ENCODE assay signal across 13 cellular contexts in the genomic region with DNA sequence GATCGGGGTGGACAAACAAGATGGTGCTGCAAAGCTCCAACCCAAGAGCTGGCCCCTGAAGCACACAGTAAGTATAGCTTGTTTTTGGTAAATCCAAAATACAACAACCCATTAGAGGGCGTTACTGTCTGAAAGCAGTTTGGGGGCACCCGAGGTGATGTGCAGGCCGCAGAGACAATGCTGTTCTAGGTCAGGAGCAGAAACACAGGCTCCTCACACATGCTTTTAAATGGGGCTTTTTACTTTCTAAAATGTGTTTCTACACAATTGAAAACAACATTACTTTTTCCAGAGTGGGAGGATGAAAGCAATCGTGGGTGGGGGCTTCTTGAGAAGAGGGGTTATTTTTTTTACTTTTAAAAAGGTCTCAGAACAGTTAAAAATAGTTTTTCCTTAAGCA.
DNase-seq lines count a peak whose midpoint lies in the region; ATAC-seq and TF ChIP-seq lines count a peak whose summit lies in the region.
"Had no signal": no experiment of that assay in that cellular context is flagged by ENCODE, and none has a peak within 500 bp of the region (broad histone marks: within the 10 kb centered on the region; RNA-seq: fewer than 3 reads in every experiment).

No MANE protein-coding gene starts in this region.

- H3K9me3 ChIP-seq in T-helper 17 cell (ENCODE audit: control insufficient read depth, low read length, poor library complexity, severe bottlenecking) (no peaks in the 10 kb centered on the region), left ventricle myocardium inferior (replicated peaks) (peaks cover 15% of the 10 kb centered on the region)
- H3K9me3 ChIP-seq: SJCRH30 had no signal

- intact Hi-C loops in activated T-helper 2 cell treated with anti-CD3 and anti-CD28 coated beads, Interferon-gamma antibody, Interleukin-2, Interleukin-4, amounts not matched to agents 10 μg/mL and 5 μg/mL and 100 μg/mL, durations not matched to agents 14 hours and 24 hours and 36 hours (cut with micrococcal nuclease), result loop anchor here (1.0 to 5.0 kb wide), 5 partner anchors 31 to 692 kb away; no protein-coding TSS in a partner anchor
- intact Hi-C loops in left ventricle myocardium inferior (cut with micrococcal nuclease), result no loop called here

- no peak overlapping the region for H3K4me3 ChIP-seq in left ventricle myocardium inferior
- H3K4me3 ChIP-seq: SJCRH30 had no signal

- H3K4me1 ChIP-seq in left ventricle myocardium inferior, result peaks cover 11% of the 10 kb centered on the region
- H3K4me1 ChIP-seq: SJCRH30 had no signal

- H3K9me3 Mint-ChIP-seq in activated T-helper 2 cell treated with anti-CD3 and anti-CD28 coated beads, Interferon-gamma antibody, Interleukin-2, Interleukin-4, amounts not matched to agents 10 μg/mL and 5 μg/mL and 100 μg/mL, durations not matched to agents 14 hours and 24 hours and 36 hours, result peaks cover 16% of the 10 kb centered on the region
- peaks cover 9% of the 10 kb centered on the region for H3K9me3 Mint-ChIP-seq in progenitor cell of endocrine pancreas (ENCODE audit: low read depth)

- H3K27me3 Mint-ChIP-seq in T-helper 17 cell (peaks cover 5% of the 10 kb centered on the region), progenitor cell of endocrine pancreas (no peaks in the 10 kb centered on the region)
- no peaks in the 10 kb centered on the region for H3K27me3 Mint-ChIP-seq in activated T-helper 2 cell treated with anti-CD3 and anti-CD28 coated beads, Interferon-gamma antibody, Interleukin-2, Interleukin-4, amounts not matched to agents 10 μg/mL and 5 μg/mL and 100 μg/mL, durations not matched to agents 14 hours and 24 hours and 36 hours (ENCODE audit: low read depth)

- H3K27ac ChIP-seq in left ventricle myocardium inferior (replicated peaks) (no peak overlapping the region), RWPE1 (no peak overlapping the region)
- H3K27ac ChIP-seq: brain microvascular endothelial cell, SJCRH30 had no signal

- H3K4me1 Mint-ChIP-seq in T-helper 17 cell, result peaks cover 13% of the 10 kb centered on the region
- H3K4me1 Mint-ChIP-seq in activated T-helper 2 cell treated with anti-CD3 and anti-CD28 coated beads, Interferon-gamma antibody, Interleukin-2, Interleukin-4, amounts not matched to agents 10 μg/mL and 5 μg/mL and 100 μg/mL, durations not matched to agents 14 hours and 24 hours and 36 hours (ENCODE audit: low read depth), result peaks cover 67% of the 10 kb centered on the region
- H3K4me1 Mint-ChIP-seq in progenitor cell of endocrine pancreas (ENCODE audit: low read depth), result no peaks in the 10 kb centered on the region

- peak; percentile 54 for ATAC-seq in T-helper 17 cell

- H3K4me3 Mint-ChIP-seq in T-helper 17 cell (peak overlapping the region; percentile 50), progenitor cell of endocrine pancreas (ENCODE audit: low read depth) (no peak overlapping the region)
- H3K4me3 Mint-ChIP-seq in activated T-helper 2 cell treated with anti-CD3 and anti-CD28 coated beads, Interferon-gamma antibody, Interleukin-2, Interleukin-4, amounts not matched to agents 10 μg/mL and 5 μg/mL and 100 μg/mL, durations not matched to agents 14 hours and 24 hours and 36 hours (ENCODE audit: low read depth), result peak overlapping the region; percentile 81

- H3K27me3 ChIP-seq in left ventricle myocardium inferior (ENCODE audit: low read depth), result no peaks in the 10 kb centered on the region
- H3K27me3 ChIP-seq: brain microvascular endothelial cell, SJCRH30 had no signal

- no peaks in the 10 kb centered on the region for H3K36me3 ChIP-seq in left ventricle myocardium inferior
- H3K36me3 ChIP-seq: brain microvascular endothelial cell, SJCRH30 had no signal

- peak overlapping the region; percentile 60 for H3K27ac Mint-ChIP-seq in T-helper 17 cell
- H3K27ac Mint-ChIP-seq in activated T-helper 2 cell treated with anti-CD3 and anti-CD28 coated beads, Interferon-gamma antibody, Interleukin-2, Interleukin-4, amounts not matched to agents 10 μg/mL and 5 μg/mL and 100 μg/mL, durations not matched to agents 14 hours and 24 hours and 36 hours, result peak overlapping the region; percentile 92
- H3K27ac Mint-ChIP-seq in progenitor cell of endocrine pancreas, result no peak overlapping the region

- TF ChIP-seq CTCF in GM10266 (IDR thresholded peaks at IDR 0.05; ENCODE audit: control insufficient read depth, insufficient read depth, low read depth, missing control alignments), result no peak
- TF ChIP-seq CTCF in left ventricle myocardium inferior (IDR thresholded peaks at IDR 0.05; ENCODE audit: borderline replicate concordance), result no peak
- TF ChIP-seq CTCF in RWPE1 (conservative IDR thresholded peaks at IDR 0.05; ENCODE audit: low read depth), result no peak
- no peak for TF ChIP-seq CTCF in progenitor cell of endocrine pancreas (IDR thresholded peaks at IDR 0.05; ENCODE audit: unreplicated experiment)

- POLR2A ChIA-PET in RWPE1 (lab: Yijun Ruan, JAX; ENCODE audit: low non-redundant PET), result no interaction called here

- H3K36me3 Mint-ChIP-seq in T-helper 17 cell (ENCODE audit: low read depth) (peaks cover 2% of the 10 kb centered on the region), progenitor cell of endocrine pancreas (ENCODE audit: insufficient read depth) (no peaks in the 10 kb centered on the region)
- peaks cover 28% of the 10 kb centered on the region for H3K36me3 Mint-ChIP-seq in activated T-helper 2 cell treated with anti-CD3 and anti-CD28 coated beads, Interferon-gamma antibody, Interleukin-2, Interleukin-4, amounts not matched to agents 10 μg/mL and 5 μg/mL and 100 μg/mL, durations not matched to agents 14 hours and 24 hours and 36 hours (ENCODE audit: low read depth)

- DNase-seq in GM10266 (ENCODE audit: extremely low spot score) (peak; percentile 18), T-helper 17 cell (no peak), left ventricle myocardium inferior (no peak), RWPE1 (ENCODE audit: low spot score) (no peak), progenitor cell of endocrine pancreas (ENCODE audit: low spot score, unreplicated experiment) (no peak)
- peak; percentile 48 for DNase-seq in activated T-helper 2 cell treated with anti-CD3 and anti-CD28 coated beads, Interferon-gamma antibody, Interleukin-2, Interleukin-4, amounts not matched to agents 10 μg/mL and 5 μg/mL and 100 μg/mL, durations not matched to agents 14 hours and 24 hours and 36 hours (ENCODE audit: low spot score)
- peak; percentile 15 to 17 for DNase-seq in stimulated activated CD4-positive, alpha-beta T cell treated with anti-CD3 and anti-CD28 coated beads, Interleukin-15, amount 100 ng/mL, for 1 hour (ENCODE audit: low read depth in 1 of 2, low spot score in 1 of 2)
- no peak for DNase-seq in NK-92 treated with Interleukin-12 subunit alpha and Interleukin-12 subunit beta, amount 100 ng/mL, for 24 hours (lab: John Stamatoyannopoulos, UW)
- DNase-seq: brain microvascular endothelial cell, mesenchymal stem cell, MM.1S, NCI-H226, SJCRH30 had no signal

- CTCF ChIA-PET in RWPE1 (lab: Yijun Ruan, JAX), result no interaction called here

Comparison
In these comparisons a context has a peak if more than half of its experiments do, and no peak if none do; other contexts are left out.
1. DNase-seq: peak in GM10266 (single experiment), activated T-helper 2 cell treated with anti-CD3 and anti-CD28 coated beads, Interferon-gamma antibody, Interleukin-2, Interleukin-4, amounts not matched to agents 10 μg/mL and 5 μg/mL and 100 μg/mL, durations not matched to agents 14 hours and 24 hours and 36 hours (single experiment) and stimulated activated CD4-positive, alpha-beta T cell treated with anti-CD3 and anti-CD28 coated beads, Interleukin-15, amount 100 ng/mL, for 1 hour (2 of 2); none in T-helper 17 cell (0 of 3), left ventricle myocardium inferior (single experiment), RWPE1 (single experiment), progenitor cell of endocrine pancreas (single experiment) and NK-92 treated with Interleukin-12 subunit alpha and Interleukin-12 subunit beta, amount 100 ng/mL, for 24 hours (single experiment).